15 cellular contexts compared by ENCODE assay signal in the genomic region with DNA sequence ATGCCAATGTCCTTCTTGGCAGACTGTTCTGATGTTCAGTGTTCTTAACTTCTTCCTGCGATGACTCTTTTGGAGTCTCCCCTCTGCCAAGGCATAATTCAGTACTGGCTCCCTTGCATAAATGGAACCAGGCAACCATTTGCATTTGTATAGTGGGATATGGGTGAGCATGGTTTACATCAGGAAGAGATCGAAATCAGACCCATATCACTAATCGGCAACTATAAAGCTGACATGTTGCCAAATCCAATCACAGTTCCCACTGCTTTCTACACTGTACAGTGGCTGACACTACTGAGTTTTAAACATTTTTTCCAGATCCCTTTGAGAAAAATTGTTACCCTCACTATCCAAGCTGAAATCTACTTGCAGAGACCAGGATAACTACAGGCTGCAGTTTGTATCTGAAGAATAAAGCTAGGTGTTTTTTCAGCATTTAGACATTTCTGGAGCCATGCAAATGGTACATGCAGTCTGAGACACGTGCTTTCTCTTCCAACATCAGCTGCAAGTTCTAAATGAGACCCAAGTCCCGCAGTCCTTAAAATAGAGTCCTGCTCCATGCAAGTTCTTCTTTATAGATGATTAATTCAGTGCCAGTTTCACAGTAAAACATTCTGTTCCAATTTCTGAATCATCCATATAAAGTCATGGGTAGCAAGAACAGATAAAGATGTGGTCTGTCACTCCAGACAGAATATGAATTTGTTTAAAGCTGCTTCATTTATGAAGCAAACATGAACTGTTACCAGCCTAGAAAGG.
"Had no signal": no experiment of that assay in that cellular context is flagged by ENCODE, and none has a peak within 500 bp of the region (broad histone marks: within the 10 kb centered on the region; RNA-seq: fewer than 3 reads in every experiment).

No MANE protein-coding gene starts in this region.

- H3K4me3 ChIP-seq: gastrocnemius medialis, heart left ventricle, tibial artery had no signal

- H3K36me3 Mint-ChIP-seq: activated naive CD4-positive, alpha-beta T cell treated with anti-CD3 and anti-CD28 coated beads, Interleukin-2, amount 10 ng/mL, durations not matched to agents 7 days and 5 days; memory B cell; natural killer cell; stimulated activated naive B cell treated with anti-CD40 and anti-IgM and Interleukin-4, amounts not matched to agents 10 μg/mL and 1 μg/mL and 100 μg/mL, for 72 hours had no signal

- H3K4me3 Mint-ChIP-seq: activated naive CD4-positive, alpha-beta T cell treated with anti-CD3 and anti-CD28 coated beads, Interleukin-2, amount 10 ng/mL, durations not matched to agents 7 days and 5 days; memory B cell; natural killer cell; stimulated activated naive B cell treated with anti-CD40 and anti-IgM and Interleukin-4, amounts not matched to agents 10 μg/mL and 1 μg/mL and 100 μg/mL, for 72 hours had no signal

- DNase-seq: activated naive CD4-positive, alpha-beta T cell treated with anti-CD3 and anti-CD28 coated beads, Interleukin-2, amount 10 ng/mL, durations not matched to agents 7 days and 5 days; activated T-cell treated with anti-CD3 and anti-CD28 coated beads, Interleukin-2, amount 50 U/mL, for 1 hour; caudate nucleus; effector memory CD4-positive, alpha-beta T cell; gastrocnemius medialis; heart left ventricle; islet precursor cell; left ventricle myocardium superior; natural killer cell; retina; stimulated activated CD4-positive, alpha-beta T cell treated with anti-CD3 and anti-CD28 coated beads, Interleukin-4, amount 100 ng/mL, for 1 hour; stimulated activated naive B cell treated with anti-CD40 and anti-IgM and Interleukin-4, amounts not matched to agents 10 μg/mL and 1 μg/mL and 100 μg/mL, for 72 hours; tibial artery had no signal

- H3K27me3 Mint-ChIP-seq: activated naive CD4-positive, alpha-beta T cell treated with anti-CD3 and anti-CD28 coated beads, Interleukin-2, amount 10 ng/mL, durations not matched to agents 7 days and 5 days; memory B cell; stimulated activated naive B cell treated with anti-CD40 and anti-IgM and Interleukin-4, amounts not matched to agents 10 μg/mL and 1 μg/mL and 100 μg/mL, for 72 hours had no signal

- H3K36me3 ChIP-seq: gastrocnemius medialis, tibial artery had no signal

- H3K27me3 ChIP-seq: gastrocnemius medialis, heart left ventricle, tibial artery had no signal

- H3K27ac Mint-ChIP-seq: activated naive CD4-positive, alpha-beta T cell treated with anti-CD3 and anti-CD28 coated beads, Interleukin-2, amount 10 ng/mL, durations not matched to agents 7 days and 5 days; memory B cell; natural killer cell; stimulated activated naive B cell treated with anti-CD40 and anti-IgM and Interleukin-4, amounts not matched to agents 10 μg/mL and 1 μg/mL and 100 μg/mL, for 72 hours had no signal

- H3K27ac ChIP-seq: gastrocnemius medialis, heart left ventricle, tibial artery had no signal

- H3K4me1 ChIP-seq: heart left ventricle had no signal

- ATAC-seq: activated CD4-positive, CD25-positive, alpha-beta regulatory T cell treated with anti-CD3 and anti-CD28 coated beads, Interleukin-2, amount 50 U/mL, for 24 hours; gastrocnemius medialis; heart left ventricle; left ventricle myocardium superior; natural killer cell; stimulated activated naive B cell treated with anti-CD40 and anti-IgM and Interleukin-4, amounts not matched to agents 10 μg/mL and 1 μg/mL and 100 μg/mL, for 72 hours had no signal

- H3K4me1 Mint-ChIP-seq: activated naive CD4-positive, alpha-beta T cell treated with anti-CD3 and anti-CD28 coated beads, Interleukin-2, amount 10 ng/mL, durations not matched to agents 7 days and 5 days; memory B cell; natural killer cell; stimulated activated naive B cell treated with anti-CD40 and anti-IgM and Interleukin-4, amounts not matched to agents 10 μg/mL and 1 μg/mL and 100 μg/mL, for 72 hours had no signal

- H3K9me3 Mint-ChIP-seq: activated naive CD4-positive, alpha-beta T cell treated with anti-CD3 and anti-CD28 coated beads, Interleukin-2, amount 10 ng/mL, durations not matched to agents 7 days and 5 days; memory B cell had no signal

- H3K9me3 ChIP-seq: gastrocnemius medialis, heart left ventricle, tibial artery had no signal
